Comparison of ENCODE assay signal across 23 cellular contexts in genomic region chr3:37536033-37536432, GRCh38.
DNase-seq lines count a peak whose midpoint lies in the region; ATAC-seq, FAIRE-seq and TF ChIP-seq lines count a peak whose summit lies in the region.
"Had no signal": no experiment of that assay in that cellular context is flagged by ENCODE, and none has a peak within 500 bp of the region (broad histone marks: within the 10 kb centered on the region; RNA-seq: fewer than 3 reads in every experiment).

No MANE protein-coding gene starts in this region.

- TF ChIP-seq CTCF in LNCaP clone FGC (IDR thresholded peaks at IDR 0.05; ENCODE audit: control insufficient read depth, extremely low read depth, insufficient read depth), result 0 out of 2 replicates have a peak, but pooled peaks have one; percentile 1
- peak; percentile 8 for TF ChIP-seq CTCF in bronchial epithelial cell (IDR thresholded peaks at IDR 0.05; ENCODE audit: insufficient read depth, low read length, severe bottlenecking)
- no peak for TF ChIP-seq CTCF in dorsolateral prefrontal cortex (IDR thresholded peaks at IDR 0.05 in 54 of 56, conservative IDR thresholded peaks at IDR 0.05 in 2 of 56; ENCODE audit: low read depth in 1 of 56, partially characterized antibody in 56 of 56)
- TF ChIP-seq CTCF in colonic mucosa (IDR thresholded peaks at IDR 0.05), result no peak
- TF ChIP-seq CTCF in uterus (IDR thresholded peaks at IDR 0.05), result no peak

- peak in 1 of 2 donors; percentile 15 for ATAC-seq in right cardiac atrium
- ATAC-seq: activated CD4-positive, CD25-positive, alpha-beta regulatory T cell treated with anti-CD3 and anti-CD28 coated beads, Interleukin-2, amount 50 U/mL, for 24 hours; activated naive CD8-positive, alpha-beta T cell treated with anti-CD3 and anti-CD28 coated beads, Interleukin-2, amount 50 U/mL, for 24 hours had no signal

- H3K36me3 ChIP-seq in bronchial epithelial cell (ENCODE audit: control insufficient read depth, insufficient read depth, low read length) (no peaks in the 10 kb centered on the region), stomach smooth muscle (ENCODE audit: control insufficient read depth in 2 of 2, insufficient read depth in 2 of 2, low read length in 2 of 2) (peaks cover 25 to 48% of the 10 kb centered on the region in 2 donors), colonic mucosa (no peaks in the 10 kb centered on the region), uterus (no peaks in the 10 kb centered on the region)
- H3K36me3 ChIP-seq: brain microvascular endothelial cell had no signal

- TF ChIP-seq POLR2A in uterus (IDR thresholded peaks at IDR 0.05), result no peak

- H3K9me3 ChIP-seq in right cardiac atrium (ENCODE audit: control insufficient read depth, low read length) (no peaks in the 10 kb centered on the region), stomach smooth muscle (ENCODE audit: control insufficient read depth in 2 of 2, low read length in 2 of 2) (no peaks in the 10 kb centered on the region), colonic mucosa (no peaks in the 10 kb centered on the region), uterus (no peaks in the 10 kb centered on the region)
- H3K9me3 ChIP-seq: stomach had no signal

- peaks cover 6% of the 10 kb centered on the region for H3K4me1 ChIP-seq in right cardiac atrium (ENCODE audit: control insufficient read depth, insufficient read depth, low read length)
- H3K4me1 ChIP-seq in stomach smooth muscle (ENCODE audit: control insufficient read depth, insufficient read depth, low read length), result peaks cover 34% of the 10 kb centered on the region
- no peaks in the 10 kb centered on the region for H3K4me1 ChIP-seq in colonic mucosa
- H3K4me1 ChIP-seq in uterus, result no peaks in the 10 kb centered on the region

- DNase-seq in LNCaP clone FGC (ENCODE audit: low read depth), result no peak
- DNase-seq in bronchial epithelial cell (ENCODE audit: low read depth), result no peak
- no peak for DNase-seq in right cardiac atrium
- no peak for DNase-seq in dorsolateral prefrontal cortex
- no peak for DNase-seq in colonic mucosa
- no peak for DNase-seq in uterus
- DNase-seq: activated CD4-positive, alpha-beta memory T cell treated with anti-CD3 and anti-CD28 coated beads, Interleukin-2, amount 10 ng/mL, durations not matched to agents 7 days and 5 days; activated effector memory CD4-positive, alpha-beta T cell treated with anti-CD3 and anti-CD28 coated beads, Interleukin-2, amount 50 U/mL, for 16 hours; activated naive CD8-positive, alpha-beta T cell treated with anti-CD3 and anti-CD28 coated beads, Interleukin-2, amount 50 U/mL, for 24 hours; brain microvascular endothelial cell; GF-D8; hypothalamus; KG1; NCI-H187; NCI-H748 treated with DMSO at 0.1 percent for 48 hours; RPMI8226; stimulated activated CD4-positive, alpha-beta T cell treated with anti-CD3 and anti-CD28 coated beads, Interleukin-12 subunit alpha, Interleukin-12 subunit beta, amount 100 ng/mL, for 4 hours; stimulated activated CD4-positive, alpha-beta T cell treated with anti-CD3 and anti-CD28 coated beads, Interleukin-4, amount 100 ng/mL, for 4 hours; stomach had no signal

- H3K27me3 ChIP-seq in bronchial epithelial cell (ENCODE audit: control insufficient read depth, insufficient read depth, low read length) (peaks cover 2% of the 10 kb centered on the region), right cardiac atrium (ENCODE audit: control insufficient read depth, insufficient read depth) (no peaks in the 10 kb centered on the region), stomach smooth muscle (ENCODE audit: control insufficient read depth in 1 of 2, insufficient read depth in 2 of 2, low read length in 2 of 2) (no peaks in the 10 kb centered on the region), dorsolateral prefrontal cortex (no peaks in the 10 kb centered on the region), colonic mucosa (no peaks in the 10 kb centered on the region), uterus (no peaks in the 10 kb centered on the region)
- H3K27me3 ChIP-seq: brain microvascular endothelial cell, stomach had no signal

- intact Hi-C loops in right cardiac atrium (cut with DNase I) (no loop called here), dorsolateral prefrontal cortex (cut with DNase I) (no loop called here), colonic mucosa (cut with DNase I) (no loop called here), uterus (cut with DNase I; ENCODE audit: low total_unique reads) (no loop called here)

- WGBS in right cardiac atrium, result 55% methylated on average over 1 of the region's 1 CpG

- H3K27ac ChIP-seq in right cardiac atrium (ENCODE audit: low read length), result peak overlapping the region; percentile 5
- H3K27ac ChIP-seq in stomach smooth muscle (ENCODE audit: low read length), result peak overlapping the region; percentile 37
- no peak overlapping the region for H3K27ac ChIP-seq in dorsolateral prefrontal cortex
- H3K27ac ChIP-seq in colonic mucosa, result no peak overlapping the region
- H3K27ac ChIP-seq in uterus, result no peak overlapping the region
- H3K27ac ChIP-seq: brain microvascular endothelial cell, stomach had no signal

- no peak overlapping the region for H3K4me3 ChIP-seq in LNCaP clone FGC (ENCODE audit: low read depth, low read length)
- no peak overlapping the region for H3K4me3 ChIP-seq in bronchial epithelial cell (ENCODE audit: low read depth, low read length)
- H3K4me3 ChIP-seq in right cardiac atrium (ENCODE audit: low read length), result no peak overlapping the region
- H3K4me3 ChIP-seq in stomach smooth muscle (ENCODE audit: low read length in 2 of 2), result no peak overlapping the region
- H3K4me3 ChIP-seq in dorsolateral prefrontal cortex, result no peak overlapping the region
- no peak overlapping the region for H3K4me3 ChIP-seq in colonic mucosa
- no peak overlapping the region for H3K4me3 ChIP-seq in uterus
- H3K4me3 ChIP-seq: lung, stomach had no signal

- FAIRE-seq in bronchial epithelial cell (lab: Jason Lieb, UNC), result no peak
- FAIRE-seq: D721Med had no signal

- H3K9ac ChIP-seq in stomach smooth muscle (ENCODE audit: low read length in 2 of 2) (no peak overlapping the region), colonic mucosa (ENCODE audit: low read depth in 2 of 2, low read length in 2 of 2) (no peak overlapping the region)

Comparison
In these comparisons a context has a peak if more than half of its experiments do, and no peak if none do; other contexts are left out.
1. CTCF ChIP-seq: peak in LNCaP clone FGC (single experiment) and bronchial epithelial cell (single experiment); none in dorsolateral prefrontal cortex (0 of 56), colonic mucosa (single experiment) and uterus (0 of 4).
2. H3K27ac ChIP-seq: peak in right cardiac atrium (single experiment) and stomach smooth muscle (single experiment); none in dorsolateral prefrontal cortex (0 of 59), colonic mucosa (single experiment) and uterus (0 of 2).